Comparison of ENCODE assay signal across 9 cellular contexts in the genomic region with DNA sequence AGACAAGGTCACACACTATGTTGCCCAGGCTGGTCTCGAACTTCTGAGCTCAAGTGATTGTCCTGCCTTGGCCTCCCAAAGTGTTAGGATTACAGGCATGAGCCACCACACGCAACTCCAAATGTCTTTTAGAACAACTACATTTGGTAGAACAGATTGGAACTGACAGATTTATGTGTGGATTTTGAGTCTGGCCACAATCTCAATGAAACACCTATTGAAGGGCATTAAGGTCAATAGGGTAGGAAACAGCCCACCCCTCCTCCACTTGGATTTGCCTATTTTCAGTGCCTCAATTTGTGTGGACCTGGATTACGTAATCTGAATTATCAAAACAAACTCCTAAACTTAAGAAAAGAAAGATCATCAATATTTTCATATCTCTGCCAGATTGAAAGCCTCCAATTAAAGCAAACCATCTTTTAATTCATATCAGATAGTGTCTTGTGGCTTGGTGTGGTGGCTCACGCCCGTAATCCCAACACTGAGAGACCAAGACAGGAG. TPM values are rescaled to one million over a fixed set of nuclear protein-coding genes. Genes with fewer than 3 reads are reported as not detected.
"Had no signal": no experiment of that assay in that cellular context is flagged by ENCODE, and none has a peak within 500 bp of the region (broad histone marks: within the 10 kb centered on the region; RNA-seq: fewer than 3 reads in every experiment).

No MANE protein-coding gene starts in this region.

- H3K27ac ChIP-seq: GM23248, KMS-11 had no signal

- FAIRE-seq: H54, HTR-8/SVneo had no signal

- H3K9ac ChIP-seq: GM23248, KMS-11 had no signal

- H3K4me2 ChIP-seq: KMS-11 had no signal

- DNase-seq: GM23248, GOT3, H9, HCEC 1CT, KBM-7 had no signal

- H2AFZ ChIP-seq: GM23248 had no signal

- H3K4me3 ChIP-seq: GM23248 had no signal

RNA-seq across cellular contexts. Expression of gene LRRD1, which starts 29.2 kb away (rescaled TPM):
- total RNA-seq: GM23248, H9, HT-29 had no signal
- polyA plus RNA-seq: GM23248 had no signal
